ENCODE assay signal across 7 cellular contexts in genomic region chr17:7328840-7329359, GRCh38. TPM values are rescaled to one million over a fixed set of nuclear protein-coding genes. Genes with fewer than 3 reads are reported as not detected.
A peak's percentile ranks its signal among the peaks of the same experiment; 100 is the strongest.
DNase-seq lines count a peak whose midpoint lies in the region; ATAC-seq and TF ChIP-seq lines count a peak whose summit lies in the region.

TSS of gene NEURL4 (minus strand) at chr17:7329335. CDS start at chr17:7329312, 23 bp downstream.

- H3F3A ChIP-seq in neural cell (ENCODE audit: insufficient read depth, low read length, poor library complexity, severe bottlenecking): no peaks in the 10 kb centered on the region

- H3K4me2 ChIP-seq in neural cell (ENCODE audit: low read length): peak within 1 kb of the TSS; percentile 92

- H3K4me1 ChIP-seq in esophagus muscularis mucosa: peaks cover 16 to 33% (median 25%) of the 10 kb centered on the region in 4 donors

- H2AFZ ChIP-seq in neural cell (ENCODE audit: low read depth, low read length): peak within 1 kb of the TSS; percentile 61

- TF ChIP-seq RAD21 in neural cell (conservative IDR thresholded peaks at IDR 0.05): peak; percentile 22

- in situ Hi-C loops in SK-MEL-5 (cut with HindIII; ENCODE audit: low pct_unique_long_range_greater_than_20kb, low sequenced_read_pairs): no loop called here

- H3K27me3 ChIP-seq in esophagus muscularis mucosa (peaks cover 0 to 10% (median 0%) of the 10 kb centered on the region in 4 donors), neural cell (ENCODE audit: insufficient read depth, low read depth, low read length) (no peaks in the 10 kb centered on the region)

- H3K9me2 ChIP-seq in neural cell (ENCODE audit: insufficient read depth, low read length): no peaks in the 10 kb centered on the region

- TF ChIP-seq CTCF in esophagus muscularis mucosa (IDR thresholded peaks at IDR 0.05) (no peak), neural cell (IDR thresholded peaks at IDR 0.05; ENCODE audit: poor library complexity, severe bottlenecking) (peak; percentile 36)

- H4K20me1 ChIP-seq in neural cell (ENCODE audit: insufficient read depth): no peaks in the 10 kb centered on the region

- DNase-seq in SK-MEL-5 (ENCODE audit: low read depth, low spot score) (peak; percentile 10), esophagus muscularis mucosa (ENCODE audit: extremely low spot score) (no peak), D341Med (ENCODE audit: low spot score) (no peak), SKM-1 (lab: John Stamatoyannopoulos, UW; ENCODE audit: unreplicated experiment) (no peak)

- intact Hi-C loops in esophagus muscularis mucosa (cut with DNase I): no loop called here

- WGBS in esophagus muscularis mucosa: under 1% methylated on average over 39 of the region's 47 CpGs

- peak; percentile 9 for ATAC-seq in GM18502 (IDR thresholded peaks at IDR 0.05; ENCODE audit: poor library complexity, unreplicated experiment)
- peak; percentile 5 for ATAC-seq in HG02610 (IDR thresholded peaks at IDR 0.05; ENCODE audit: unreplicated experiment)

- no peaks in the 10 kb centered on the region for H3K9me3 ChIP-seq in esophagus muscularis mucosa
- no peaks in the 10 kb centered on the region for H3K9me3 ChIP-seq in neural cell (ENCODE audit: low read length)

- peak within 1 kb of the TSS; percentile 81 for H3K9ac ChIP-seq in neural cell (ENCODE audit: low read length)

- TF ChIP-seq EP300 in esophagus muscularis mucosa (IDR thresholded peaks at IDR 0.05) (no peak), neural cell (conservative IDR thresholded peaks at IDR 0.05; ENCODE audit: poor library complexity, severe bottlenecking) (no peak)

- H3K27ac ChIP-seq in esophagus muscularis mucosa (replicated peaks in 1 of 4): peak within 1 kb of the TSS; percentile 92 to 93 (median 92)
- peak within 1 kb of the TSS; percentile 93 for H3K27ac ChIP-seq in neural cell (ENCODE audit: low read length)

- H3K36me3 ChIP-seq in esophagus muscularis mucosa: peaks cover 0 to 38% (median 32%) of the 10 kb centered on the region in 4 donors
- no peaks in the 10 kb centered on the region for H3K36me3 ChIP-seq in neural cell (ENCODE audit: insufficient read depth, low read length)

- TF ChIP-seq POLR2A in esophagus muscularis mucosa (IDR thresholded peaks at IDR 0.05; ENCODE audit: low read depth): no peak

- H3K79me2 ChIP-seq in neural cell (replicated peaks; ENCODE audit: insufficient read depth, low read length): peaks cover 9% of the 10 kb centered on the region

- H3K4me3 ChIP-seq in esophagus muscularis mucosa: peak within 1 kb of the TSS; percentile 75 to 89 (median 84)
- H3K4me3 ChIP-seq in neural cell (ENCODE audit: low read length): peak within 1 kb of the TSS; percentile 92

TF ChIP-seq in neural cell, 6 proteins besides CTCF, POLR2A, EP300 and RAD21:
- TF ChIP-seq MXI1 (conservative IDR thresholded peaks at IDR 0.05; ENCODE audit: poor library complexity, severe bottlenecking) (no peak), POLR2AphosphoS5 (IDR thresholded peaks at IDR 0.05) (no peak), SMC3 (conservative IDR thresholded peaks at IDR 0.05; ENCODE audit: poor library complexity) (peak; percentile 26)
- TF ChIP-seq, protein P1, sequence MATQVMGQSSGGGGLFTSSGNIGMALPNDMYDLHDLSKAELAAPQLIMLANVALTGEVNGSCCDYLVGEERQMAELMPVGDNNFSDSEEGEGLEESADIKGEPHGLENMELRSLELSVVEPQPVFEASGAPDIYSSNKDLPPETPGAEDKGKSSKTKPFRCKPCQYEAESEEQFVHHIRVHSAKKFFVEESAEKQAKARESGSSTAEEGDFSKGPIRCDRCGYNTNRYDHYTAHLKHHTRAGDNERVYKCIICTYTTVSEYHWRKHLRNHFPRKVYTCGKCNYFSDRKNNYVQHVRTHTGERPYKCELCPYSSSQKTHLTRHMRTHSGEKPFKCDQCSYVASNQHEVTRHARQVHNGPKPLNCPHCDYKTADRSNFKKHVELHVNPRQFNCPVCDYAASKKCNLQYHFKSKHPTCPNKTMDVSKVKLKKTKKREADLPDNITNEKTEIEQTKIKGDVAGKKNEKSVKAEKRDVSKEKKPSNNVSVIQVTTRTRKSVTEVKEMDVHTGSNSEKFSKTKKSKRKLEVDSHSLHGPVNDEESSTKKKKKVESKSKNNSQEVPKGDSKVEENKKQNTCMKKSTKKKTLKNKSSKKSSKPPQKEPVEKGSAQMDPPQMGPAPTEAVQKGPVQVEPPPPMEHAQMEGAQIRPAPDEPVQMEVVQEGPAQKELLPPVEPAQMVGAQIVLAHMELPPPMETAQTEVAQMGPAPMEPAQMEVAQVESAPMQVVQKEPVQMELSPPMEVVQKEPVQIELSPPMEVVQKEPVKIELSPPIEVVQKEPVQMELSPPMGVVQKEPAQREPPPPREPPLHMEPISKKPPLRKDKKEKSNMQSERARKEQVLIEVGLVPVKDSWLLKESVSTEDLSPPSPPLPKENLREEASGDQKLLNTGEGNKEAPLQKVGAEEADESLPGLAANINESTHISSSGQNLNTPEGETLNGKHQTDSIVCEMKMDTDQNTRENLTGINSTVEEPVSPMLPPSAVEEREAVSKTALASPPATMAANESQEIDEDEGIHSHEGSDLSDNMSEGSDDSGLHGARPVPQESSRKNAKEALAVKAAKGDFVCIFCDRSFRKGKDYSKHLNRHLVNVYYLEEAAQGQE (IDR thresholded peaks at IDR 0.05; ENCODE audit: borderline replicate concordance): peak; percentile 40

RNA-seq across cellular contexts. Expression of gene NEURL4, which starts in this region (rescaled TPM):
- 13.6 and 19.4 TPM in 2 replicates for total RNA-seq in SK-MEL-5 (2014; rRNA removed; shearing (Covaris generic))
- 16.6 and 19.9 TPM in 2 replicates for polyA plus RNA-seq in SK-MEL-5 (2015; cell fraction: cytosol; rRNA removed)
- 230 and 239 TPM in 2 replicates for polyA plus RNA-seq in SK-MEL-5 (2015; cell fraction: nucleus; rRNA removed)
- 10 to 100 TPM; 13.9 to 27.0 (median 20.6) TPM for total RNA-seq in esophagus muscularis mucosa
- polyA plus RNA-seq in neural cell: 58.4 and 61.0 TPM in 2 replicates
- 56.1 and 69.1 TPM in 2 replicates for polyA minus RNA-seq in neural cell
